In genomic region chr6:12354499-12354898, GRCh38 we compare ENCODE assay signal across 9 cellular contexts.
A peak's percentile ranks its signal among the peaks of the same experiment; 100 is the strongest.
DNase-seq lines count a peak whose midpoint lies in the region; ATAC-seq and TF ChIP-seq lines count a peak whose summit lies in the region.
"Had no signal": no experiment of that assay in that cellular context is flagged by ENCODE, and none has a peak within 500 bp of the region (broad histone marks: within the 10 kb centered on the region; RNA-seq: fewer than 3 reads in every experiment).

No MANE protein-coding gene starts in this region.

- CTCF ChIA-PET in CD8-positive, alpha-beta T cell (lab: Charles Lee) = no interaction called here

- H3K4me3 Mint-ChIP-seq in CD8-positive, alpha-beta T cell = no peak overlapping the region

- H3K4me3 ChIP-seq in heart right ventricle = no peak overlapping the region
- no peak overlapping the region for H3K4me3 ChIP-seq in stomach smooth muscle (ENCODE audit: low read length in 2 of 2)
- H3K4me3 ChIP-seq in CD8-positive, alpha-beta T cell (ENCODE audit: low read depth, low read length) = no peak overlapping the region

- H3K27me3 ChIP-seq in heart right ventricle = no peaks in the 10 kb centered on the region
- no peaks in the 10 kb centered on the region for H3K27me3 ChIP-seq in stomach smooth muscle (ENCODE audit: control insufficient read depth in 1 of 2, insufficient read depth in 2 of 2, low read length in 2 of 2)
- H3K27me3 ChIP-seq in CD8-positive, alpha-beta T cell (ENCODE audit: insufficient read depth, low read length) = no peaks in the 10 kb centered on the region

- H3K9me3 ChIP-seq in heart right ventricle (peaks cover 0 to 24% (median 10%) of the 10 kb centered on the region in 11 donors), stomach smooth muscle (ENCODE audit: control insufficient read depth in 2 of 2, low read length in 2 of 2) (peaks cover 0 to 11% of the 10 kb centered on the region in 2 donors)
- no peaks in the 10 kb centered on the region for H3K9me3 ChIP-seq in CD8-positive, alpha-beta T cell (ENCODE audit: low read length)

- H3K36me3 Mint-ChIP-seq in CD8-positive, alpha-beta T cell = no peaks in the 10 kb centered on the region

- WGBS in heart right ventricle, 2 donors = 45 to 64% methylated on average over 3 of the region's 3 CpGs

- no peak overlapping the region for H3K9ac ChIP-seq in stomach smooth muscle (ENCODE audit: low read length in 2 of 2)

- H3K4me1 Mint-ChIP-seq in CD8-positive, alpha-beta T cell (ENCODE audit: low read depth) = no peaks in the 10 kb centered on the region

- intact Hi-C loops in heart right ventricle (cut with DNase I) = no loop called here
- intact Hi-C loops in CD8-positive, alpha-beta T cell (cut with DNase I, micrococcal nuclease) = no loop called here

- no peak for TF ChIP-seq CTCF in heart right ventricle (IDR thresholded peaks at IDR 0.05)
- TF ChIP-seq CTCF in CD8-positive, alpha-beta T cell (IDR thresholded peaks at IDR 0.05) = no peak

- POLR2A ChIA-PET in CD8-positive, alpha-beta T cell (lab: Charles Lee) = no interaction called here

- H3K27ac ChIP-seq in heart right ventricle = peak overlapping the region in 2 of 10 donors; percentile 10 to 42
- H3K27ac ChIP-seq in stomach smooth muscle (ENCODE audit: low read length) = peak overlapping the region; percentile 69
- no peak overlapping the region for H3K27ac ChIP-seq in CD8-positive, alpha-beta T cell (ENCODE audit: low read depth, low read length)

- H3K36me3 ChIP-seq in heart right ventricle (no peaks in the 10 kb centered on the region), stomach smooth muscle (ENCODE audit: control insufficient read depth in 2 of 2, insufficient read depth in 2 of 2, low read length in 2 of 2) (no peaks in the 10 kb centered on the region)
- H3K36me3 ChIP-seq in CD8-positive, alpha-beta T cell (ENCODE audit: insufficient read depth, low read length) = no peaks in the 10 kb centered on the region

- peaks cover 17% of the 10 kb centered on the region for H3K9me3 Mint-ChIP-seq in CD8-positive, alpha-beta T cell

- ATAC-seq in GM21390 (IDR thresholded peaks at IDR 0.05; ENCODE audit: unreplicated experiment) (peak; percentile 37), heart right ventricle (peak in 6 of 8 donors; percentile 34 to 97 (median 82))
- no peak for ATAC-seq in CD8-positive, alpha-beta T cell

- peaks cover 5% of the 10 kb centered on the region for H3K27me3 Mint-ChIP-seq in CD8-positive, alpha-beta T cell (ENCODE audit: low read depth)

- H3K4me1 ChIP-seq in heart right ventricle = peaks cover 0 to 18% (median 7%) of the 10 kb centered on the region in 9 donors
- peaks cover 10% of the 10 kb centered on the region for H3K4me1 ChIP-seq in stomach smooth muscle (ENCODE audit: control insufficient read depth, insufficient read depth, low read length)
- H3K4me1 ChIP-seq in CD8-positive, alpha-beta T cell (ENCODE audit: insufficient read depth, low read length) = no peaks in the 10 kb centered on the region

- DNase-seq in T1000 (lab: John Stamatoyannopoulos, UW) (peak; percentile 22), heart right ventricle (no peak), midbrain (lab: John Stamatoyannopoulos, UW) (no peak), SIG-M5 (lab: John Stamatoyannopoulos, UW) (no peak)
- no peak for DNase-seq in CD8-positive, alpha-beta T cell
- no peak for DNase-seq in stimulated activated CD4-positive, alpha-beta T cell treated with anti-CD3 and anti-CD28 coated beads, Interleukin-4, amount 100 ng/mL, for 1 hour
- DNase-seq: NCI-H1105 treated with DMSO at 0.1 percent for 48 hours had no signal

- no peak overlapping the region for H3K27ac Mint-ChIP-seq in CD8-positive, alpha-beta T cell
